ENCODE assay signal across 8 cellular contexts in the genomic region with DNA sequence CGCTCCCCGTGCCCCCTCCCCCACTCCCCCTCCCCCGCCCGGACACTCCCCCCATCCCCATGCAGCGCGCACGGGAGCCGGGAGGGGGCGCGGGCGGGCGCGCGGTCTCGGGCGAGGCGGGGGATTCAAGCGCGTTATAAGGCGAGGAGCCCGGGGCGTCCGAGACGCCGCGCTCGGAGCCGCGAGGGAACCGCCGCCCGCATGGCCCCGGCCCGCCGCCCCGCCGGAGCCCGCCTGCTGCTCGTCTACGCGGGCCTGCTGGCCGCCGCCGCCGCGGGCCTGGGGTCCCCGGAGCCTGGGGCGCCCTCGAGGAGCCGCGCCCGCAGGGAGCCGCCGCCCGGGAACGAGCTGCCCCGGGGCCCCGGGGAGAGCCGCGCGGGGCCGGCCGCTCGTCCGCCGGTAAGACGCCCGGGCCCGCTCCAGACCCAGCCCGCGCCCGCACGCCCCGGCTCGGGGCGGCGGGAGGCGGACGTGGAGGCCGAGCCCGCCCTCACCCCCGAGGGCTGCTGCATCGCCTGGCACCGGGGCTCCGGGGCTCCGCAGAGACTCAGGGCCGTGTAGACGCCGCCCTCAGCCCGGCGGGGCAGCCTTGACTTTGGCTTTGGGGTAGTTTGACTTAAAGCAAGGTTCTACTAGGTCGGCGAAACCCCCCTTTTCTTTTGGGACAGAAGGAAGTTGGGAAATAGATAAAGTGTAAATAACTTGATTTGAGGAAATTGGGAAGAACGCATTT. TPM values are rescaled to one million over a fixed set of nuclear protein-coding genes. Genes with fewer than 3 reads are reported as not detected.
A peak's percentile ranks its signal among the peaks of the same experiment; 100 is the strongest.
DNase-seq lines count a peak whose midpoint lies in the region; ATAC-seq and TF ChIP-seq lines count a peak whose summit lies in the region.

A gene with protein sequence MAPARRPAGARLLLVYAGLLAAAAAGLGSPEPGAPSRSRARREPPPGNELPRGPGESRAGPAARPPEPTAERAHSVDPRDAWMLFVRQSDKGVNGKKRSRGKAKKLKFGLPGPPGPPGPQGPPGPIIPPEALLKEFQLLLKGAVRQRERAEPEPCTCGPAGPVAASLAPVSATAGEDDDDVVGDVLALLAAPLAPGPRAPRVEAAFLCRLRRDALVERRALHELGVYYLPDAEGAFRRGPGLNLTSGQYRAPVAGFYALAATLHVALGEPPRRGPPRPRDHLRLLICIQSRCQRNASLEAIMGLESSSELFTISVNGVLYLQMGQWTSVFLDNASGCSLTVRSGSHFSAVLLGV (plus strand): TSS at position 164 of the 733 bp plus-strand sequence. CDS start 38 bp downstream, at position 202.

- H3K36me3 Mint-ChIP-seq in CD4-positive, alpha-beta T cell (ENCODE audit: low read depth): no peaks in the 10 kb centered on the region

- H3K36me3 ChIP-seq in OCI-LY1 (ENCODE audit: insufficient read depth, low read length): no peaks in the 10 kb centered on the region; the same call in 1 of the 2 replicates
- no peaks in the 10 kb centered on the region for H3K36me3 ChIP-seq in gastrocnemius medialis

- no peaks in the 10 kb centered on the region for H4K20me1 ChIP-seq in OCI-LY1 (ENCODE audit: insufficient read depth, low read length)

- peaks cover 13% of the 10 kb centered on the region for H3K4me1 Mint-ChIP-seq in CD4-positive, alpha-beta T cell (ENCODE audit: low read depth)

- H3F3A ChIP-seq in OCI-LY1 (ENCODE audit: insufficient read depth, low read length): no peaks in the 10 kb centered on the region

- no peak within 1 kb of the TSS for H2AFZ ChIP-seq in OCI-LY1 (ENCODE audit: low read length)

- ATAC-seq in CD4-positive, alpha-beta T cell (ENCODE audit: poor library complexity): peak; percentile 84
- ATAC-seq in GM21423 (IDR thresholded peaks at IDR 0.05; ENCODE audit: unreplicated experiment): peak; percentile 50
- ATAC-seq in left cardiac atrium: peak; percentile 22 to 48
- ATAC-seq in gastrocnemius medialis: peak; percentile 35 to 43
- ATAC-seq in HG02588 (IDR thresholded peaks at IDR 0.05; ENCODE audit: unreplicated experiment): no peak
- ATAC-seq in HG02973 (IDR thresholded peaks at IDR 0.05; ENCODE audit: unreplicated experiment): no peak

- intact Hi-C loops in CD4-positive, alpha-beta T cell (cut with DNase I, micrococcal nuclease): no loop called here
- intact Hi-C loops in left cardiac atrium (cut with DNase I): no loop called here
- intact Hi-C loops in gastrocnemius medialis (cut with DNase I; ENCODE audit: low total_unique reads): no loop called here

- H3K4me1 ChIP-seq in OCI-LY1 (ENCODE audit: insufficient read depth, low read length, severe bottlenecking) (peaks cover 21% of the 10 kb centered on the region), gastrocnemius medialis (peaks cover 17 to 18% of the 10 kb centered on the region in 2 donors)

- H3K27me3 Mint-ChIP-seq in CD4-positive, alpha-beta T cell: peaks cover 34% of the 10 kb centered on the region

- TF ChIP-seq POLR2A in gastrocnemius medialis (IDR thresholded peaks at IDR 0.05): peak in 1 of 2 donors; percentile 5

- DNase-seq in CD4-positive, alpha-beta T cell: peak in 8 of 10 experiments; percentile 14 to 50 (median 20)
- peak; percentile 78 for DNase-seq in activated effector memory CD4-positive, alpha-beta T cell treated with anti-CD3 and anti-CD28 coated beads, Interleukin-2, amount 50 U/mL, for 16 hours
- DNase-seq in left cardiac atrium (peak; percentile 38), gastrocnemius medialis (peak in 1 of 2 donors; percentile 44)

- no peaks in the 10 kb centered on the region for H3K79me2 ChIP-seq in OCI-LY1 (ENCODE audit: insufficient read depth, low read length)

- H3K9ac ChIP-seq in OCI-LY1 (ENCODE audit: low read length): peak within 1 kb of the TSS; percentile 51; the same call in 1 of the 2 replicates

- H3K4me3 Mint-ChIP-seq in CD4-positive, alpha-beta T cell: peak within 1 kb of the TSS; percentile 62

- POLR2A ChIA-PET in CD4-positive, alpha-beta T cell (lab: Charles Lee): no interaction called here

- H3K27me3 ChIP-seq in CD4-positive, alpha-beta T cell (ENCODE audit: control insufficient read depth, insufficient read depth, low read length): peaks cover 23% of the 10 kb centered on the region
- H3K27me3 ChIP-seq in OCI-LY1 (ENCODE audit: insufficient read depth, low read length) (no peaks in the 10 kb centered on the region; the same call in 1 of the 2 replicates), gastrocnemius medialis (peaks cover 8 to 16% (median 14%) of the 10 kb centered on the region in 3 donors)

- in situ Hi-C loops in gastrocnemius medialis (cut with MboI; ENCODE audit: low sequenced_read_pairs in 4 of 4): no loop called here

- no peak within 1 kb of the TSS for H3K27ac ChIP-seq in CD4-positive, alpha-beta T cell (ENCODE audit: low read depth, low read length)
- H3K27ac ChIP-seq in OCI-LY1 (ENCODE audit: low read depth, low read length, poor library complexity, severe bottlenecking) (no peak within 1 kb of the TSS), gastrocnemius medialis (peak within 1 kb of the TSS in 1 of 4 donors; percentile 29)

- no peaks in the 10 kb centered on the region for H3K9me3 Mint-ChIP-seq in CD4-positive, alpha-beta T cell

- no peaks in the 10 kb centered on the region for H3K9me3 ChIP-seq in CD4-positive, alpha-beta T cell (ENCODE audit: control insufficient read depth, low read length)
- H3K9me3 ChIP-seq in OCI-LY1 (ENCODE audit: low read length) (no peaks in the 10 kb centered on the region), gastrocnemius medialis (no peaks in the 10 kb centered on the region)

- no peak within 1 kb of the TSS for H3K27ac Mint-ChIP-seq in CD4-positive, alpha-beta T cell

- peak within 1 kb of the TSS; percentile 67 for H3K4me2 ChIP-seq in OCI-LY1 (ENCODE audit: low read length)

- peak within 1 kb of the TSS; percentile 58 for H3K4me3 ChIP-seq in OCI-LY1 (ENCODE audit: low read depth, low read length, poor library complexity, severe bottlenecking)
- H3K4me3 ChIP-seq in gastrocnemius medialis: peak within 1 kb of the TSS; percentile 5 to 36 (median 22)

- peak; percentile 22 for TF ChIP-seq CTCF in CD4-positive, alpha-beta T cell (IDR thresholded peaks at IDR 0.05)
- peak; percentile 10; the same call in 1 of the 2 replicates for TF ChIP-seq CTCF in OCI-LY1 (IDR thresholded peaks at IDR 0.05; ENCODE audit: low read length)
- peak in 2 of 5 experiments; percentile 58 to 69 for TF ChIP-seq CTCF in gastrocnemius medialis (IDR thresholded peaks at IDR 0.05 in 4 of 5, conservative IDR thresholded peaks at IDR 0.05 in 1 of 5)

- H3K9me2 ChIP-seq in OCI-LY1 (ENCODE audit: low read depth, low read length): no peaks in the 10 kb centered on the region

- CTCF ChIA-PET in CD4-positive, alpha-beta T cell (lab: Charles Lee): no interaction called here

RNA-seq across cellular contexts. Expression of the gene that starts here (rescaled TPM):
- total RNA-seq in CD4-positive, alpha-beta T cell: not detected
- 1 to 10 TPM in 1 of 2 donors, not detected in 1; 1.2 TPM for total RNA-seq in left cardiac atrium
- total RNA-seq in gastrocnemius medialis: 1 to 10 TPM in 2 of 4 donors, under 1 TPM in 2; 0.46 to 3.3 (median 1.3) TPM

Comparison
In these comparisons a context has a peak if more than half of its experiments do, and no peak if none do; other contexts are left out.
1. Peak in DNase-seq and ATAC-seq in CD4-positive, alpha-beta T cell; RNA of the gene not detected or under 1 TPM.
2. ATAC-seq: peak in GM21423 (single experiment), left cardiac atrium (2 of 2) and gastrocnemius medialis (2 of 2); none in HG02588 (single experiment) and HG02973 (single experiment).